Comparison of ENCODE assay signal across 8 cellular contexts in the genomic region with DNA sequence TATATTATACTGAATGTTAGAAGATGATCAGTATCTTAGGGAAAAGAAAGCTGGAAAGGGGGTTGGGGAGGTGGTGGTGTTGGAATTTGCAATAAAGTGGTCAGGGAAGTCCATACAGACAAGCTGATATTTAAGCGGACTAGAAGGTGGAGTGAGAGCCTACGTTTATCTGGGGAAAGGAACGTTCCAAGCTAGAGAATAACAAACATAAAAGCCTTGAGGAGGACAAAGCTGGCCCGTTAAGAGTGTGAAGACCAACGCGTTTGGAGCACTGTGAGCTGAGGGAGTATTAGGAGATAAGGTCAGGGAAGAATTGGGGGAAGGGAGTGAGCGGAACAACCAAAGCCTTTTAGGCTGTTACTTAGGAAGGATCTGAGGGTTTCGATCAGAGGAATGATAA. TPM values are rescaled to one million over a fixed set of nuclear protein-coding genes. Genes with fewer than 3 reads are reported as not detected.
DNase-seq lines count a peak whose midpoint lies in the region; ATAC-seq, FAIRE-seq and TF ChIP-seq lines count a peak whose summit lies in the region.

No MANE protein-coding gene starts in this region.

- peak overlapping the region; percentile 99 for H3K4me3 Mint-ChIP-seq in mesothelial cell of epicardium

- intact Hi-C loops in breast epithelium (cut with DNase I; ENCODE audit: low total_unique reads) = no loop called here

- DNase-seq in A549 (ENCODE audit: low read depth in 1 of 2, low spot score in 1 of 2) (no peak), breast epithelium (ENCODE audit: low spot score in 2 of 2) (no peak), mesothelial cell of epicardium (ENCODE audit: low spot score in 2 of 2, unreplicated experiment in 2 of 2) (no peak), GM12892 (ENCODE audit: insufficient read length) (no peak)
- DNase-seq in activated CD4-positive, CD25-positive, alpha-beta regulatory T cell (lab: John Stamatoyannopoulos, UW) = no peak
- no peak for DNase-seq in stimulated activated naive CD4-positive, alpha-beta T cell (lab: John Stamatoyannopoulos, UW)

- H3K36me3 ChIP-seq in HUES48 (ENCODE audit: control insufficient read depth, insufficient read depth, low read length) (peaks cover 44% of the 10 kb centered on the region), breast epithelium (no peaks in the 10 kb centered on the region)

- H3K4me2 ChIP-seq in A549 = peak overlapping the region; percentile 89

- no peak for TF ChIP-seq POLR2A in A549 (IDR thresholded peaks at IDR 0.05; ENCODE audit: low read length)
- TF ChIP-seq POLR2A in breast epithelium (IDR thresholded peaks at IDR 0.05) = no peak
- TF ChIP-seq POLR2A in GM12892 (IDR thresholded peaks at IDR 0.05; ENCODE audit: low read depth, low read length) = no peak

- H3K4me1 Mint-ChIP-seq in mesothelial cell of epicardium = peaks cover 32% of the 10 kb centered on the region

- H3K9ac ChIP-seq in HUES48 (ENCODE audit: low read depth, low read length) = peak overlapping the region; percentile 98

- TF ChIP-seq CTCF in A549 (IDR thresholded peaks at IDR 0.05) (no peak), breast epithelium (IDR thresholded peaks at IDR 0.05) (no peak), mesothelial cell of epicardium (IDR thresholded peaks at IDR 0.05; ENCODE audit: unreplicated experiment) (no peak)

- 35% methylated on average over 8 of the region's 8 CpGs for WGBS in A549 (ENCODE audit: missing lambda C conversion rate)

- peaks cover 45% of the 10 kb centered on the region for H3K4me1 ChIP-seq in A549
- peaks cover 11% of the 10 kb centered on the region for H3K4me1 ChIP-seq in HUES48 (ENCODE audit: control insufficient read depth, insufficient read depth, low read length)
- H3K4me1 ChIP-seq in breast epithelium = peaks cover 8 to 14% of the 10 kb centered on the region in 2 donors

- H3K27ac Mint-ChIP-seq in mesothelial cell of epicardium = peak overlapping the region; percentile 100

- H3K9me3 Mint-ChIP-seq in mesothelial cell of epicardium = no peaks in the 10 kb centered on the region

- CTCF ChIA-PET in A549 (lab: Yijun Ruan, JAX) = interaction anchor here (1.2 to 3.3 kb wide), 7 partner anchors 8 to 163 kb away, joined by 3 to 15 read pairs (median 6); no protein-coding TSS in a partner anchor

- H3K27me3 Mint-ChIP-seq in mesothelial cell of epicardium (ENCODE audit: low read depth) = no peaks in the 10 kb centered on the region

- H3K9me3 ChIP-seq in A549 = no peaks in the 10 kb centered on the region
- no peaks in the 10 kb centered on the region for H3K9me3 ChIP-seq in HUES48 (ENCODE audit: control insufficient read depth, insufficient read depth, low read length)
- no peaks in the 10 kb centered on the region for H3K9me3 ChIP-seq in breast epithelium

- TF ChIP-seq EP300 in A549 (IDR thresholded peaks at IDR 0.05) = no peak

- H3K36me3 Mint-ChIP-seq in mesothelial cell of epicardium = peaks cover 7% of the 10 kb centered on the region

- H3K27me3 ChIP-seq in HUES48 (ENCODE audit: control insufficient read depth, insufficient read depth, low read length) (no peaks in the 10 kb centered on the region), breast epithelium (no peaks in the 10 kb centered on the region)

- H3K4me3 ChIP-seq in A549 (peak overlapping the region; percentile 71), HUES48 (ENCODE audit: low read depth, low read length) (peak overlapping the region; percentile 85), breast epithelium (peak overlapping the region; percentile 73 to 99 (median 84))

- no peak for FAIRE-seq in A549 (lab: Jason Lieb, UNC)
- FAIRE-seq in GM12892 (lab: Jason Lieb, UNC) = no peak

- POLR2A ChIA-PET in A549 (lab: Yijun Ruan, JAX) = no interaction called here

- ATAC-seq in A549 (no peak), HG03565 (IDR thresholded peaks at IDR 0.05; ENCODE audit: unreplicated experiment) (no peak)

- H3K27ac ChIP-seq in A549 = peak overlapping the region; percentile 98 to 99
- H3K27ac ChIP-seq in HUES48 (ENCODE audit: low read depth, low read length) = no peak overlapping the region
- H3K27ac ChIP-seq in breast epithelium = peak overlapping the region; percentile 95 to 98

- TF ChIP-seq RAD21 in A549 (conservative IDR thresholded peaks at IDR 0.05 in 1 of 2, IDR thresholded peaks at IDR 0.05 in 1 of 2) = no peak

TF ChIP-seq in A549, 52 proteins besides CTCF, POLR2A, EP300 and RAD21:
- TF ChIP-seq CBX2 (IDR thresholded peaks at IDR 0.05; ENCODE audit: borderline replicate concordance, low read depth) (no peak), PHF8 (IDR thresholded peaks at IDR 0.05; ENCODE audit: borderline replicate concordance, low read depth) (no peak), NR3C1 (IDR thresholded peaks at IDR 0.05) (no peak)
- TF ChIP-seq, protein P1, sequence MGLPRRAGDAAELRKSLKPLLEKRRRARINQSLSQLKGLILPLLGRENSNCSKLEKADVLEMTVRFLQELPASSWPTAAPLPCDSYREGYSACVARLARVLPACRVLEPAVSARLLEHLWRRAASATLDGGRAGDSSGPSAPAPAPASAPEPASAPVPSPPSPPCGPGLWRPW (IDR thresholded peaks at IDR 0.05) = no peak
TF ChIP-seq in A549: peak in this region for 0.

RNA-seq across cellular contexts. Expression of gene DDX42, which starts 1.4 kb away (rescaled TPM):
- polyA plus RNA-seq in A549 (2011; rRNA removed) = 249 and 262 TPM in 2 replicates
- polyA plus RNA-seq in A549 (2012; cell fraction: cytosol; rRNA removed) = 66.1 and 76.8 TPM in 2 replicates
- 86.7 and 129 TPM in 2 replicates for polyA plus RNA-seq in A549 (2012; cell fraction: nucleus; rRNA removed)
- 124 to 137 TPM (median 126 TPM) in 3 replicates for polyA plus RNA-seq in A549 (2017; fragmentation: RNase III; extraction: RNeasy Plus Mini Kit Qiagen cat#74134 plus additional on column Dnase treatment)
- polyA minus RNA-seq in A549 (2011; rRNA and poly(A)+ RNA removed) = 74.8 and 77.9 TPM in 2 replicates
- 100 to 1,000 TPM; 131 to 139 (median 139) TPM for total RNA-seq in breast epithelium
- total RNA-seq in mesothelial cell of epicardium = 183 to 197 TPM (median 186 TPM) in 3 replicates
- 70.0 TPM for polyA plus RNA-seq in GM12892 (2012; ENCODE audit: missing spikeins)

RNA-seq across cellular contexts. Expression of gene CCDC47, which starts 2.0 kb away (rescaled TPM):
- polyA plus RNA-seq in A549 (2011; rRNA removed) = 135 and 163 TPM in 2 replicates
- polyA plus RNA-seq in A549 (2012; cell fraction: cytosol; rRNA removed) = 37.3 and 46.3 TPM in 2 replicates
- 28.2 and 30.7 TPM in 2 replicates for polyA plus RNA-seq in A549 (2012; cell fraction: nucleus; rRNA removed)
- polyA plus RNA-seq in A549 (2017; fragmentation: RNase III; extraction: RNeasy Plus Mini Kit Qiagen cat#74134 plus additional on column Dnase treatment) = 136 to 141 TPM (median 139 TPM) in 3 replicates
- 40.9 and 48.1 TPM in 2 replicates for polyA minus RNA-seq in A549 (2011; rRNA and poly(A)+ RNA removed)
- 10 to 100 TPM; 54.1 to 89.5 (median 81.7) TPM for total RNA-seq in breast epithelium
- 55.9 to 58.2 TPM (median 56.3 TPM) in 3 replicates for total RNA-seq in mesothelial cell of epicardium
- 51.5 TPM for polyA plus RNA-seq in GM12892 (2012; ENCODE audit: missing spikeins)

RNA-seq across cellular contexts. Expression of gene STRADA, which starts 33.8 kb away (rescaled TPM):
- 33.0 and 42.7 TPM in 2 replicates for polyA plus RNA-seq in A549 (2011; rRNA removed)
- 29.2 and 33.2 TPM in 2 replicates for polyA plus RNA-seq in A549 (2012; cell fraction: cytosol; rRNA removed)
- polyA plus RNA-seq in A549 (2012; cell fraction: nucleus; rRNA removed) = 97.4 and 98.8 TPM in 2 replicates
- polyA plus RNA-seq in A549 (2017; fragmentation: RNase III; extraction: RNeasy Plus Mini Kit Qiagen cat#74134 plus additional on column Dnase treatment) = 26.3 to 30.3 TPM (median 27.5 TPM) in 3 replicates
- polyA minus RNA-seq in A549 (2011; rRNA and poly(A)+ RNA removed) = 29.6 and 31.0 TPM in 2 replicates
- 10 to 100 TPM; 25.9 to 33.8 (median 26.2) TPM for total RNA-seq in breast epithelium
- total RNA-seq in mesothelial cell of epicardium = 57.2 to 62.9 TPM (median 62.3 TPM) in 3 replicates
- polyA plus RNA-seq in GM12892 (2012; ENCODE audit: missing spikeins) = 48.4 TPM

RNA-seq across cellular contexts. Expression of gene PSMC5, which starts 51.8 kb away (rescaled TPM):
- polyA plus RNA-seq in A549 (2011; rRNA removed) (222 and 303 TPM in 2 replicates), A549 (2017; fragmentation: RNase III; extraction: RNeasy Plus Mini Kit Qiagen cat#74134 plus additional on column Dnase treatment) (399 to 406 TPM (median 399 TPM) in 3 replicates)
- polyA plus RNA-seq in A549 (2012; cell fraction: cytosol; rRNA removed) = 297 and 348 TPM in 2 replicates
- 173 and 210 TPM in 2 replicates for polyA plus RNA-seq in A549 (2012; cell fraction: nucleus; rRNA removed)
- polyA minus RNA-seq in A549 (2011; rRNA and poly(A)+ RNA removed) = 234 and 240 TPM in 2 replicates
- total RNA-seq in breast epithelium (100 to 1,000 TPM in 2 of 3 donors, 10 to 100 TPM in 1; 98.3 to 110 (median 104) TPM), mesothelial cell of epicardium (76.5 to 82.4 TPM (median 82.0 TPM) in 3 replicates)
- 119 TPM for polyA plus RNA-seq in GM12892 (2012; ENCODE audit: missing spikeins)

RNA-seq across cellular contexts. Expression of gene FTSJ3, which starts 52.0 kb away (rescaled TPM):
- polyA plus RNA-seq in A549 (2011; rRNA removed) = 62.6 and 74.5 TPM in 2 replicates
- 54.7 and 62.3 TPM in 2 replicates for polyA plus RNA-seq in A549 (2012; cell fraction: cytosol; rRNA removed)
- 82.3 and 82.7 TPM in 2 replicates for polyA plus RNA-seq in A549 (2012; cell fraction: nucleus; rRNA removed)
- polyA plus RNA-seq in A549 (2017; fragmentation: RNase III; extraction: RNeasy Plus Mini Kit Qiagen cat#74134 plus additional on column Dnase treatment) = 95.7 to 104 TPM (median 98.6 TPM) in 3 replicates
- polyA minus RNA-seq in A549 (2011; rRNA and poly(A)+ RNA removed) = 92.7 and 119 TPM in 2 replicates
- 10 to 100 TPM; 55.4 to 78.7 (median 59.1) TPM for total RNA-seq in breast epithelium
- 44.0 to 48.6 TPM (median 48.1 TPM) in 3 replicates for total RNA-seq in mesothelial cell of epicardium
- polyA plus RNA-seq in GM12892 (2012; ENCODE audit: missing spikeins) = 27.1 TPM
